In genomic region chr14:84064296-84064695, GRCh38 we compare ENCODE assay signal across 17 cellular contexts.
A peak's percentile ranks its signal among the peaks of the same experiment; 100 is the strongest.
DNase-seq lines count a peak whose midpoint lies in the region; ATAC-seq and TF ChIP-seq lines count a peak whose summit lies in the region.
"Had no signal": no experiment of that assay in that cellular context is flagged by ENCODE, and none has a peak within 500 bp of the region (broad histone marks: within the 10 kb centered on the region; RNA-seq: fewer than 3 reads in every experiment).

No MANE protein-coding gene starts in this region.

- H3K4me2 ChIP-seq in neuronal stem cell (ENCODE audit: insufficient read depth, low read length, poor library complexity, severe bottlenecking) (no peak overlapping the region), SK-N-SH (no peak overlapping the region)
- H3K4me2 ChIP-seq: A549, BLaER1 had no signal

- H2AFZ ChIP-seq in neuronal stem cell (ENCODE audit: low read length) (peak overlapping the region; percentile 69), SK-N-SH (ENCODE audit: low read depth) (no peak overlapping the region)

- no peak overlapping the region for H3K18ac ChIP-seq in neuronal stem cell (ENCODE audit: low read length)

- H3K23ac ChIP-seq in neuronal stem cell (ENCODE audit: low read depth, low read length, poor library complexity), result no peak overlapping the region

- TF ChIP-seq RAD21 in SK-N-SH (IDR thresholded peaks at IDR 0.05; ENCODE audit: low read length), result no peak

- TF ChIP-seq EP300 in SK-N-SH (IDR thresholded peaks at IDR 0.05; ENCODE audit: borderline replicate concordance in 1 of 2, low read depth in 1 of 2, low read length in 1 of 2), result no peak

- ATAC-seq in GM18520 (IDR thresholded peaks at IDR 0.05; ENCODE audit: unreplicated experiment), result no peak
- ATAC-seq in body of pancreas, result no peak
- ATAC-seq: A549 had no signal

- H3K9me3 Mint-ChIP-seq in chondrocyte (ENCODE audit: low read depth), result no peaks in the 10 kb centered on the region
- H3K9me3 Mint-ChIP-seq: H9 had no signal

- H3K79me1 ChIP-seq in neuronal stem cell (ENCODE audit: low read depth, low read length), result no peaks in the 10 kb centered on the region

- H2AK5ac ChIP-seq in neuronal stem cell (ENCODE audit: low read depth, low read length), result no peak overlapping the region

- no peak overlapping the region for H2BK15ac ChIP-seq in neuronal stem cell (ENCODE audit: low read length)

- no peaks in the 10 kb centered on the region for H3K36me3 Mint-ChIP-seq in chondrocyte (ENCODE audit: low read depth)
- H3K36me3 Mint-ChIP-seq: CD14-positive monocyte; CD4-positive, alpha-beta memory T cell had no signal

- H2BK5ac ChIP-seq in neuronal stem cell (ENCODE audit: low read length), result no peak overlapping the region

- DNase-seq in A673 (ENCODE audit: low spot score) (peak; percentile 21), chondrocyte (ENCODE audit: low spot score) (no peak), fibroblast of pulmonary artery (ENCODE audit: low read depth) (peak; percentile 8), neuronal stem cell (ENCODE audit: low spot score) (no peak), body of pancreas (no peak), NOMO-1 (lab: John Stamatoyannopoulos, UW; ENCODE audit: unreplicated experiment in 2 of 2) (no peak), SK-N-SH (no peak)
- DNase-seq: CD4-positive, alpha-beta memory T cell; DMS153; DMS79; GDM1; H9 had no signal

- TF ChIP-seq CTCF in A673 (conservative IDR thresholded peaks at IDR 0.05; ENCODE audit: low read depth, low read length), result no peak
- no peak for TF ChIP-seq CTCF in chondrocyte (IDR thresholded peaks at IDR 0.05)
- TF ChIP-seq CTCF in fibroblast of pulmonary artery (IDR thresholded peaks at IDR 0.05; ENCODE audit: low read length, missing control alignments), result no peak
- TF ChIP-seq CTCF in body of pancreas (IDR thresholded peaks at IDR 0.05), result no peak
- TF ChIP-seq CTCF in SK-N-SH (IDR thresholded peaks at IDR 0.05), result no peak

- no peaks in the 10 kb centered on the region for H3K36me3 ChIP-seq in A673 (ENCODE audit: insufficient read depth, low read length, poor library complexity, severe bottlenecking)
- H3K36me3 ChIP-seq in neuronal stem cell (replicated peaks in 1 of 2; ENCODE audit: control insufficient read depth in 2 of 2, insufficient read depth in 2 of 2, low read length in 2 of 2), result no peaks in the 10 kb centered on the region
- no peaks in the 10 kb centered on the region for H3K36me3 ChIP-seq in body of pancreas (replicated peaks in 1 of 2; ENCODE audit: insufficient read depth in 1 of 2, low read depth in 2 of 2)
- no peaks in the 10 kb centered on the region for H3K36me3 ChIP-seq in SK-N-SH (replicated peaks in 1 of 2; ENCODE audit: control insufficient read depth in 1 of 2, insufficient read depth in 2 of 2, low read length in 1 of 2)
- H3K36me3 ChIP-seq: BLaER1 had no signal

- H3K9ac ChIP-seq in neuronal stem cell (ENCODE audit: low read depth, low read length, poor library complexity), result no peak overlapping the region
- H3K9ac ChIP-seq in SK-N-SH, result no peak overlapping the region
- H3K9ac ChIP-seq: BLaER1 had no signal

- H4K8ac ChIP-seq in neuronal stem cell (ENCODE audit: low read depth, low read length), result no peak overlapping the region

- no peak overlapping the region for H4K91ac ChIP-seq in neuronal stem cell (ENCODE audit: low read depth, low read length, poor library complexity)

- peak overlapping the region; percentile 10 for H3K27ac Mint-ChIP-seq in chondrocyte (ENCODE audit: unreplicated experiment)
- H3K27ac Mint-ChIP-seq: CD14-positive monocyte; CD4-positive, alpha-beta memory T cell; H9 had no signal

- no peaks in the 10 kb centered on the region for H3F3A ChIP-seq in SK-N-SH (replicated peaks; ENCODE audit: insufficient read depth)

- no peaks in the 10 kb centered on the region for H3K27me3 ChIP-seq in A673 (replicated peaks; ENCODE audit: insufficient read depth, low read depth, low read length, poor library complexity)
- H3K27me3 ChIP-seq in neuronal stem cell (ENCODE audit: control insufficient read depth in 3 of 3, insufficient read depth in 3 of 3, low read depth in 1 of 3, low read length in 3 of 3), result no peaks in the 10 kb centered on the region
- H3K27me3 ChIP-seq in body of pancreas, result no peaks in the 10 kb centered on the region
- H3K27me3 ChIP-seq in SK-N-SH (ENCODE audit: insufficient read depth), result no peaks in the 10 kb centered on the region
- H3K27me3 ChIP-seq: BLaER1 had no signal

- H3K4ac ChIP-seq in neuronal stem cell (ENCODE audit: low read length), result no peak overlapping the region

- H3K27me3 Mint-ChIP-seq in chondrocyte (ENCODE audit: low read depth), result no peaks in the 10 kb centered on the region
- H3K27me3 Mint-ChIP-seq: CD4-positive, alpha-beta memory T cell had no signal

- no peaks in the 10 kb centered on the region for H4K20me1 ChIP-seq in SK-N-SH (ENCODE audit: insufficient read depth)
- H4K20me1 ChIP-seq: BLaER1 had no signal

- no peaks in the 10 kb centered on the region; the same call in 1 of the 2 replicates for H3K79me2 ChIP-seq in SK-N-SH (ENCODE audit: insufficient read depth)

- no peak overlapping the region for H2BK12ac ChIP-seq in neuronal stem cell (ENCODE audit: low read length)

- CTCF ChIA-PET in A673 (lab: Charles Lee), result no interaction called here
- CTCF ChIA-PET in SK-N-SH (lab: Yijun Ruan, JAX), result no interaction called here

- H3K27ac ChIP-seq in A673 (ENCODE audit: low read depth, low read length, poor library complexity, severe bottlenecking), result peak overlapping the region; percentile 31
- no peak overlapping the region for H3K27ac ChIP-seq in neuronal stem cell (replicated peaks; ENCODE audit: low read length)
- H3K27ac ChIP-seq in body of pancreas, result no peak overlapping the region
- H3K27ac ChIP-seq in SK-N-SH (ENCODE audit: low read depth in 2 of 2, low read length in 1 of 2), result no peak overlapping the region
- H3K27ac ChIP-seq: 22Rv1, A549, BLaER1 had no signal

- H3K9me3 ChIP-seq in A673 (ENCODE audit: low read depth, low read length, poor library complexity, severe bottlenecking) (no peaks in the 10 kb centered on the region), neuronal stem cell (replicated peaks in 1 of 2; ENCODE audit: control insufficient read depth in 2 of 2, insufficient read depth in 1 of 2, low read depth in 1 of 2, low read length in 2 of 2) (no peaks in the 10 kb centered on the region), body of pancreas (no peaks in the 10 kb centered on the region), SK-N-SH (no peaks in the 10 kb centered on the region)
- H3K9me3 ChIP-seq: BLaER1 had no signal

- H3K9me2 ChIP-seq in SK-N-SH, result no peaks in the 10 kb centered on the region

- peaks cover 23% of the 10 kb centered on the region for H3K4me1 Mint-ChIP-seq in chondrocyte (ENCODE audit: low read depth)
- H3K4me1 Mint-ChIP-seq: CD14-positive monocyte; CD4-positive, alpha-beta memory T cell had no signal

- H3K4me3 ChIP-seq in A673 (ENCODE audit: low read depth, low read length, poor library complexity, severe bottlenecking), result no peak overlapping the region
- no peak overlapping the region for H3K4me3 ChIP-seq in fibroblast of pulmonary artery (replicated peaks; ENCODE audit: low read depth, low read length)
- no peak overlapping the region for H3K4me3 ChIP-seq in neuronal stem cell (ENCODE audit: low read length in 2 of 2)
- H3K4me3 ChIP-seq in body of pancreas, result no peak overlapping the region
- H3K4me3 ChIP-seq in SK-N-SH (ENCODE audit: low read depth in 2 of 2, low read length in 1 of 2), result no peak overlapping the region
- H3K4me3 ChIP-seq: A549, BLaER1 had no signal

- POLR2A ChIA-PET in A673 (lab: Charles Lee; ENCODE audit: low non-redundant PET), result no interaction called here
- POLR2A ChIA-PET in SK-N-SH (lab: Yijun Ruan, JAX), result no interaction called here

- H3K4me1 ChIP-seq in A673 (ENCODE audit: insufficient read depth, low read length, poor library complexity, severe bottlenecking) (peaks cover 25% of the 10 kb centered on the region), neuronal stem cell (ENCODE audit: control insufficient read depth in 2 of 2, insufficient read depth in 1 of 2, low read depth in 1 of 2, low read length in 2 of 2) (no peaks in the 10 kb centered on the region), body of pancreas (no peaks in the 10 kb centered on the region), SK-N-SH (ENCODE audit: control insufficient read depth in 1 of 2, insufficient read depth in 2 of 2, low read depth in 1 of 2, low read length in 1 of 2) (no peaks in the 10 kb centered on the region; a peak in 1 of 4 replicates)
- H3K4me1 ChIP-seq: A549, BLaER1 had no signal

- no peak for TF ChIP-seq POLR2A in body of pancreas (IDR thresholded peaks at IDR 0.05)

- BruUV-seq in A673 (replicated peaks; lab: Mats Ljungman, UMichigan), result no TSS peak

- no peak overlapping the region for H2BK120ac ChIP-seq in neuronal stem cell (ENCODE audit: low read depth, low read length)

- H3K14ac ChIP-seq in neuronal stem cell (ENCODE audit: low read length), result no peak overlapping the region

- no peak overlapping the region for H3K4me3 Mint-ChIP-seq in chondrocyte (ENCODE audit: unreplicated experiment)
- H3K4me3 Mint-ChIP-seq: CD14-positive monocyte; CD4-positive, alpha-beta memory T cell; H9 had no signal

- intact Hi-C loops in A673 (cut with micrococcal nuclease; ENCODE audit: unreplicated experiment) (no loop called here), body of pancreas (cut with DNase I) (no loop called here)

TF ChIP-seq in SK-N-SH, 30 proteins besides CTCF, POLR2A, EP300 and RAD21 (continues in another document):
- TF ChIP-seq TCF12 (IDR thresholded peaks at IDR 0.05), result no peak
- TF ChIP-seq EZH2phosphoT487 (IDR thresholded peaks at IDR 0.05; ENCODE audit: borderline replicate concordance, low read depth), result no peak
- TF ChIP-seq, protein P1, sequence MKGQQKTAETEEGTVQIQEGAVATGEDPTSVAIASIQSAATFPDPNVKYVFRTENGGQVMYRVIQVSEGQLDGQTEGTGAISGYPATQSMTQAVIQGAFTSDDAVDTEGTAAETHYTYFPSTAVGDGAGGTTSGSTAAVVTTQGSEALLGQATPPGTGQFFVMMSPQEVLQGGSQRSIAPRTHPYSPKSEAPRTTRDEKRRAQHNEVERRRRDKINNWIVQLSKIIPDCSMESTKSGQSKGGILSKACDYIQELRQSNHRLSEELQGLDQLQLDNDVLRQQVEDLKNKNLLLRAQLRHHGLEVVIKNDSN (IDR thresholded peaks at IDR 0.05; ENCODE audit: borderline replicate concordance, low read depth), result no peak
- TF ChIP-seq RCOR1 (IDR thresholded peaks at IDR 0.05; ENCODE audit: low read length), result no peak
- TF ChIP-seq GABPA (IDR thresholded peaks at IDR 0.05; ENCODE audit: low read depth), result no peak

Comparison
In these comparisons a context has a peak if more than half of its experiments do, and no peak if none do; other contexts are left out.
1. DNase-seq: peak in A673 (single experiment) and fibroblast of pulmonary artery (single experiment); none in chondrocyte (single experiment), neuronal stem cell (single experiment), body of pancreas (0 of 4), NOMO-1 (0 of 2) and SK-N-SH (single experiment).